ENCODE assay signal across 8 cellular contexts in the genomic region with DNA sequence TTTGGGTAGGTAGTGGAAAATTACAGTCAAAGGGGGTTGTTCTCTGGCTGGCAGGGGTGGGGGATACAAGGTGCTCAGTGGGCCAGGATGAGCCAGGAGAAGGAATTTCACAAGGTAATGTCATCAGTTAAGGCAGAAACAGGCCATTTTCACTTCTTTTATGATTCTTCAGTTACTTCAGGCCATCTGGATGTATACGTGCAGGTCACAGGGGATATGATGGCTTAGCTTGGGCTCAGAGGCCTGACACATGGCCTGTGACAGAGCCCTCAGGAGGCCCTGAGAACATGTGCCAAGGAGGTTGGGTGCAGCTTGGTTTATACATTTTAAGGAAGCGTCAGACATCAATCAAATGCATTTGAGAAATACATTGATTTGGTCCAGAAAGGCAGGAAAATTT. TPM values are rescaled to one million over a fixed set of nuclear protein-coding genes. Genes with fewer than 3 reads are reported as not detected.
DNase-seq lines count a peak whose midpoint lies in the region; ATAC-seq and TF ChIP-seq lines count a peak whose summit lies in the region.
"Not testable (repeated sequence)": the region's sequence is repeated elsewhere in the genome, so short reads cannot be mapped to it uniquely, and the experiment has no call there.

No MANE protein-coding gene starts in this region.

- H3K27me3 ChIP-seq in CD4-positive, CD25-positive, alpha-beta regulatory T cell (ENCODE audit: control insufficient read depth, insufficient read depth, low read length): not testable (repeated sequence)
- H3K27me3 ChIP-seq in neural progenitor cell: peaks cover 15% of the 10 kb centered on the region

- not testable (repeated sequence) for H2AFZ ChIP-seq in neural progenitor cell (replicated peaks)

- H3K27ac Mint-ChIP-seq in CD4-positive, CD25-positive, alpha-beta regulatory T cell: peak overlapping the region; percentile 94 to 99 (median 99)
- H3K27ac Mint-ChIP-seq in WTC11: peak overlapping the region; percentile 91
- H3K27ac Mint-ChIP-seq in activated T-cell treated with anti-CD3 and anti-CD28 coated beads, Interleukin-2, amount 50 U/mL, for 72 hours: peak overlapping the region; percentile 96
- peak overlapping the region; percentile 26 to 90 (median 40) for H3K27ac Mint-ChIP-seq in brain
- peak overlapping the region; percentile 71 to 97 (median 84) for H3K27ac Mint-ChIP-seq in immature natural killer cell
- H3K27ac Mint-ChIP-seq in neural progenitor cell: peak overlapping the region; percentile 23
- peak overlapping the region in 1 of 2 donors; percentile 20 for H3K27ac Mint-ChIP-seq in stimulated activated naive CD8-positive, alpha-beta T cell treated with anti-CD3 and anti-CD28 coated beads, Interleukin-15, amount 100 ng/mL, for 72 hours

- not testable (repeated sequence) for H3K79me2 ChIP-seq in neural progenitor cell (ENCODE audit: low read depth)

- not testable (repeated sequence) for TF ChIP-seq CTCF in WTC11 (IDR thresholded peaks at IDR 0.05); brain (conservative IDR thresholded peaks at IDR 0.05); neural progenitor cell (IDR thresholded peaks at IDR 0.05)

- H3K4me1 ChIP-seq in CD4-positive, CD25-positive, alpha-beta regulatory T cell (ENCODE audit: control insufficient read depth, insufficient read depth, low read length, poor library complexity, severe bottlenecking): peaks cover 64% of the 10 kb centered on the region
- H3K4me1 ChIP-seq in neural progenitor cell: peaks cover 10% of the 10 kb centered on the region

- H3K4me1 Mint-ChIP-seq in CD4-positive, CD25-positive, alpha-beta regulatory T cell: peaks cover 8 to 62% (median 43%) of the 10 kb centered on the region in 4 donors
- H3K4me1 Mint-ChIP-seq in WTC11: peaks cover 54% of the 10 kb centered on the region
- peaks cover 85% of the 10 kb centered on the region for H3K4me1 Mint-ChIP-seq in activated T-cell treated with anti-CD3 and anti-CD28 coated beads, Interleukin-2, amount 50 U/mL, for 72 hours (ENCODE audit: low read depth)
- H3K4me1 Mint-ChIP-seq in brain: peaks cover 32% of the 10 kb centered on the region
- H3K4me1 Mint-ChIP-seq in immature natural killer cell: peaks cover 43 to 44% of the 10 kb centered on the region in 2 donors
- peaks cover 28% of the 10 kb centered on the region for H3K4me1 Mint-ChIP-seq in neural progenitor cell
- peaks cover 72% of the 10 kb centered on the region for H3K4me1 Mint-ChIP-seq in stimulated activated naive CD8-positive, alpha-beta T cell treated with anti-CD3 and anti-CD28 coated beads, Interleukin-15, amount 100 ng/mL, for 72 hours

- H3K4me2 ChIP-seq in neural progenitor cell: not testable (repeated sequence)

- CTCF ChIA-PET in WTC11 (lab: Charles Lee): interaction anchor here (1.6 kb wide), 1 partner anchor 175 kb away, joined by 3 read pairs; no protein-coding TSS in a partner anchor

- H3K9ac ChIP-seq in neural progenitor cell: not testable (repeated sequence)

- H3K27me3 Mint-ChIP-seq in CD4-positive, CD25-positive, alpha-beta regulatory T cell; WTC11 (ENCODE audit: low read depth); activated T-cell treated with anti-CD3 and anti-CD28 coated beads, Interleukin-2, amount 50 U/mL, for 72 hours (ENCODE audit: low read depth); brain; neural progenitor cell (ENCODE audit: insufficient read depth, low read depth); stimulated activated naive CD8-positive, alpha-beta T cell treated with anti-CD3 and anti-CD28 coated beads, Interleukin-15, amount 100 ng/mL, for 72 hours: not testable (repeated sequence)
- peaks cover 5 to 18% (median 10%) of the 10 kb centered on the region in 3 donors for H3K27me3 Mint-ChIP-seq in immature natural killer cell (ENCODE audit: low read depth in 3 of 3)

- H3K36me3 ChIP-seq in CD4-positive, CD25-positive, alpha-beta regulatory T cell (ENCODE audit: control insufficient read depth, insufficient read depth, low read length); neural progenitor cell: not testable (repeated sequence)

- not testable (repeated sequence) for H3K9me3 Mint-ChIP-seq in CD4-positive, CD25-positive, alpha-beta regulatory T cell; WTC11; activated T-cell treated with anti-CD3 and anti-CD28 coated beads, Interleukin-2, amount 50 U/mL, for 72 hours; brain; immature natural killer cell; neural progenitor cell; stimulated activated naive CD8-positive, alpha-beta T cell treated with anti-CD3 and anti-CD28 coated beads, Interleukin-15, amount 100 ng/mL, for 72 hours

- POLR2A ChIA-PET in WTC11 (lab: Charles Lee): not testable (repeated sequence)

- H3K9me3 ChIP-seq in CD4-positive, CD25-positive, alpha-beta regulatory T cell (ENCODE audit: control insufficient read depth in 2 of 2, low read length in 2 of 2); neural progenitor cell (ENCODE audit: low read depth): not testable (repeated sequence)

- not testable (repeated sequence) for DNase-seq in CD4-positive, CD25-positive, alpha-beta regulatory T cell; WTC11 (ENCODE audit: low spot score); immature natural killer cell; neural progenitor cell (ENCODE audit: low spot score); stimulated activated naive CD8-positive, alpha-beta T cell treated with anti-CD3 and anti-CD28 coated beads, Interleukin-15, amount 100 ng/mL, for 72 hours
- peak; percentile 37 for DNase-seq in NCI-H2171 treated with DMSO at 0.1 percent for 48 hours (lab: John Stamatoyannopoulos, UW)
- peak in 1 of 2 donors; percentile 33 for DNase-seq in activated T-cell treated with anti-CD3 and anti-CD28 coated beads, Interleukin-2, amount 50 U/mL, for 72 hours

- peaks cover 18% of the 10 kb centered on the region for H4K20me1 ChIP-seq in neural progenitor cell (ENCODE audit: low read depth)

- H3K27ac ChIP-seq in CD4-positive, CD25-positive, alpha-beta regulatory T cell (ENCODE audit: insufficient read depth, low read length, poor library complexity, severe bottlenecking): peak overlapping the region; percentile 94
- not testable (repeated sequence) for H3K27ac ChIP-seq in neural progenitor cell

- H3K36me3 Mint-ChIP-seq in CD4-positive, CD25-positive, alpha-beta regulatory T cell; WTC11; brain; immature natural killer cell; neural progenitor cell: not testable (repeated sequence)
- peaks cover 4 to 10% of the 10 kb centered on the region in 2 donors for H3K36me3 Mint-ChIP-seq in activated T-cell treated with anti-CD3 and anti-CD28 coated beads, Interleukin-2, amount 50 U/mL, for 72 hours (ENCODE audit: insufficient read depth in 2 of 2)

- not testable (repeated sequence) for ATAC-seq in CD4-positive, CD25-positive, alpha-beta regulatory T cell (ENCODE audit: low read depth in 2 of 2); WTC11; activated T-cell treated with anti-CD3 and anti-CD28 coated beads, Interleukin-2, amount 50 U/mL, for 72 hours (replicated peaks in 1 of 2); stimulated activated naive CD8-positive, alpha-beta T cell treated with anti-CD3 and anti-CD28 coated beads, Interleukin-15, amount 100 ng/mL, for 72 hours

- peaks cover 47% of the 10 kb centered on the region for H3F3A ChIP-seq in neural progenitor cell (ENCODE audit: low read depth)

- peak overlapping the region; percentile 87 to 93 (median 90) for H3K4me3 Mint-ChIP-seq in CD4-positive, CD25-positive, alpha-beta regulatory T cell
- peak overlapping the region; percentile 33 for H3K4me3 Mint-ChIP-seq in WTC11
- H3K4me3 Mint-ChIP-seq in activated T-cell treated with anti-CD3 and anti-CD28 coated beads, Interleukin-2, amount 50 U/mL, for 72 hours: peak overlapping the region; percentile 85 to 99
- H3K4me3 Mint-ChIP-seq in brain: peak overlapping the region in 4 of 5 experiments; percentile 84 to 91 (median 86)
- H3K4me3 Mint-ChIP-seq in immature natural killer cell: peak overlapping the region; percentile 64 to 91 (median 82)
- not testable (repeated sequence) for H3K4me3 Mint-ChIP-seq in neural progenitor cell
- H3K4me3 Mint-ChIP-seq in stimulated activated naive CD8-positive, alpha-beta T cell treated with anti-CD3 and anti-CD28 coated beads, Interleukin-15, amount 100 ng/mL, for 72 hours: peak overlapping the region; percentile 58 to 99

- H3K4me3 ChIP-seq in CD4-positive, CD25-positive, alpha-beta regulatory T cell (ENCODE audit: low read depth, low read length); neural progenitor cell: not testable (repeated sequence)

RNA-seq across cellular contexts. Expression of a gene that starts 2.4 kb away (rescaled TPM):
- 666 TPM for total RNA-seq in CD4-positive, CD25-positive, alpha-beta regulatory T cell
- 10 to 100 TPM; 27.6 to 33.7 (median 31.2) TPM for polyA plus RNA-seq in CD4-positive, CD25-positive, alpha-beta regulatory T cell
- total RNA-seq in WTC11 (2021) (70.3 to 72.6 TPM (median 70.5 TPM) in 3 replicates), neural progenitor cell (ENCODE audit: low replicate concordance) (19.8 and 23.7 TPM in 2 replicates)
- total RNA-seq in activated T-cell treated with anti-CD3 and anti-CD28 coated beads, Interleukin-2, amount 50 U/mL, for 72 hours: 100 to 1,000 TPM; 546 to 651 TPM
- polyA plus RNA-seq in brain (ENCODE audit: insufficient read depth, low read depth, low replicate concordance) (23.1 TPM), immature natural killer cell (100 to 1,000 TPM in 1 of 3 donors, 10 to 100 TPM in 2; 12.7 to 117 (median 25.9) TPM)

RNA-seq across cellular contexts. Expression of a gene that starts 38.1 kb away (rescaled TPM):
- 75.9 TPM for total RNA-seq in CD4-positive, CD25-positive, alpha-beta regulatory T cell
- polyA plus RNA-seq in CD4-positive, CD25-positive, alpha-beta regulatory T cell: 10 to 100 TPM in 1 of 4 donors, 1 to 10 TPM in 3; 7.7 to 10.2 (median 8.1) TPM
- total RNA-seq in WTC11 (2021): 19.1 to 26.4 TPM (median 23.5 TPM) in 3 replicates
- 10 to 100 TPM; 25.9 to 28.8 TPM for total RNA-seq in activated T-cell treated with anti-CD3 and anti-CD28 coated beads, Interleukin-2, amount 50 U/mL, for 72 hours
- polyA plus RNA-seq in brain (ENCODE audit: insufficient read depth, low read depth, low replicate concordance): 24.5 TPM
- polyA plus RNA-seq in immature natural killer cell: 1 to 10 TPM; 1.6 to 3.6 (median 3.3) TPM
- total RNA-seq in neural progenitor cell (ENCODE audit: low replicate concordance): 7.9 and 24.1 TPM in 2 replicates

RNA-seq across cellular contexts. Expression of a gene that starts 38.2 kb away (rescaled TPM):
- 138 TPM for total RNA-seq in CD4-positive, CD25-positive, alpha-beta regulatory T cell
- polyA plus RNA-seq in CD4-positive, CD25-positive, alpha-beta regulatory T cell: 10 to 100 TPM; 43.8 to 48.4 (median 46.7) TPM
- total RNA-seq in WTC11 (2021) (22.0 to 27.7 TPM (median 22.0 TPM) in 3 replicates), neural progenitor cell (ENCODE audit: low replicate concordance) (7.2 and 12.4 TPM in 2 replicates)
- total RNA-seq in activated T-cell treated with anti-CD3 and anti-CD28 coated beads, Interleukin-2, amount 50 U/mL, for 72 hours: 10 to 100 TPM; 51.3 to 64.4 TPM
- polyA plus RNA-seq in brain (ENCODE audit: insufficient read depth, low read depth, low replicate concordance) (12.6 TPM), immature natural killer cell (10 to 100 TPM; 22.6 to 32.7 (median 26.8) TPM)
